ENCODE assay signal across 8 cellular contexts in the genomic region with DNA sequence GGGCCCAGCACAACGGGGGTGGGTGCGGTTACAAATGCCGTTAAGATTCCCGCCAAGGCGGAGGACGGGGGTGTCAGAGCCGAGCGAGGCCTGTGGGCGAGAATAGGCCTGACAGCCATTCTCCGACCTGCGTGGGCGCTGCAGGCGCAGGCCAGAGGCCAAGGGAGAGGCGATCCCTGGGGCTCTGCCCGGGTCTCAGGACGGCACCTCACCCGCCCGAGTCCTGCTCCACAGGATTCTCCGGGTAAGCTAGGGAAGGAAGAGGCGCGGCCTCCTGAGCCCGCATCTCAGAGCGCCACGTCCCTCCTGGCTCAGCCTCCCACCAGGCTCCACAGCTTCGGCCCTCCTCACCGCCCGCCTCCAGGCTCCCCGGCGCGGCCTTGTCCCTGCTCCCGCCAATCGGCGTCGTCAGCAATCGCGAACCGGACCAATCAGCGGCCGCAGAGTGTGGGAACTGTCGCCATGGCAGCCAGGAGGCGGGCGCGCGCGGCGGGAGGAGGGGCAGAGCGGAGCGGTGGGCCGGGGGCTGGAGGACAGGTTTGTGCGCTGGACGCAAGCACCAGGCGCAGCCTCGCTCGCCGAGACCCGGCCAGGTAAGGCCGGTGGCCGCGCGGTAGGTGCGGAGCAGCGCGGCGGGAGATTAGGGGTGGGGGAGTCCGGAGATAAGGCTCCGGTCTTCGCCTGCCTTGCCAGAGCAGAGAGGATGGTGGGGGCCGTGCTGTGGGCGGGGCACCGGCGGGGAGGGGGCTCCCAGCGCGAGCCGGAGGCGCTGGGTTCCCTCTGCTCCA. TPM values are rescaled to one million over a fixed set of nuclear protein-coding genes. Genes with fewer than 3 reads are reported as not detected.
DNase-seq lines count a peak whose midpoint lies in the region; TF ChIP-seq lines count a peak whose summit lies in the region.

Gene NUCB2, plus strand, starts transcription at position 504 of the 788 bp plus-strand sequence. CDS start 18,585 bp downstream, outside the sequence.

- H2BK12ac ChIP-seq in H9 (ENCODE audit: insufficient read length, low read depth, low read length), result no peak within 1 kb of the TSS

- H3K4me3 ChIP-seq in MG63, result peak within 1 kb of the TSS; percentile 90
- peak within 1 kb of the TSS; percentile 85 for H3K4me3 ChIP-seq in fibroblast of the aortic adventitia (ENCODE audit: low read depth, low read length)

- DNase-seq in ELR (ENCODE audit: low read depth), result peak; percentile 97
- DNase-seq in H9, result peak; percentile 98
- DNase-seq in MG63, result peak; percentile 94
- peak; percentile 35 for DNase-seq in SHP77 treated with DMSO at 0.1 percent for 48 hours (lab: John Stamatoyannopoulos, UW)
- DNase-seq in activated effector memory CD4-positive, alpha-beta T cell treated with anti-CD3 and anti-CD28 coated beads, Interleukin-2, amount 50 U/mL, for 16 hours, result peak; percentile 98
- DNase-seq in fibroblast of the aortic adventitia (ENCODE audit: low read depth), result peak; percentile 93

- no peaks in the 10 kb centered on the region for H4K20me1 ChIP-seq in H9 (ENCODE audit: control insufficient read depth, insufficient read depth, insufficient read length)

- no peak within 1 kb of the TSS for H2AK5ac ChIP-seq in H9 (ENCODE audit: insufficient read length, low read length)

- no peak within 1 kb of the TSS for H2BK15ac ChIP-seq in H9 (ENCODE audit: low read depth, low read length)

- no peak within 1 kb of the TSS for H3K4ac ChIP-seq in H9 (ENCODE audit: low read depth, low read length)

- no peak within 1 kb of the TSS for H4K8ac ChIP-seq in H9 (replicated peaks; ENCODE audit: insufficient read length, low read depth, low read length)

- H3K27ac ChIP-seq in H9 (ENCODE audit: insufficient read length, low read depth, low read length), result no peak within 1 kb of the TSS

- no peak within 1 kb of the TSS for H2BK20ac ChIP-seq in H9 (ENCODE audit: low read depth, low read length, poor library complexity, severe bottlenecking)

- H3K9me3 Mint-ChIP-seq in H9 (no peaks in the 10 kb centered on the region), nephron (no peaks in the 10 kb centered on the region)
- no peaks in the 10 kb centered on the region for H3K9me3 Mint-ChIP-seq in stimulated activated naive CD8-positive, alpha-beta T cell treated with anti-CD3 and anti-CD28 coated beads, Interleukin-15, Interleukin-2, amounts not matched to agents 100 ng/mL and 50 ng/mL, for 24 hours

- H4K5ac ChIP-seq in H9 (ENCODE audit: insufficient read length, low read depth, low read length), result no peak within 1 kb of the TSS

- no peaks in the 10 kb centered on the region for H3K9me3 ChIP-seq in H9 (ENCODE audit: control insufficient read depth, low read depth, low read length)
- H3K9me3 ChIP-seq in MG63, result no peaks in the 10 kb centered on the region

- peak within 1 kb of the TSS; percentile 61 for H3K9ac ChIP-seq in H9 (ENCODE audit: extremely low read depth, insufficient read length, low read length)

- peak within 1 kb of the TSS; percentile 82 for H3K4me2 ChIP-seq in H9 (ENCODE audit: insufficient read depth, insufficient read length, low read length)

- H3K36me3 ChIP-seq in MG63, result no peaks in the 10 kb centered on the region

- no peak within 1 kb of the TSS for H4K91ac ChIP-seq in H9 (ENCODE audit: insufficient read length, low read depth, low read length)

- no peak for TF ChIP-seq CTCF in H9 (conservative IDR thresholded peaks at IDR 0.05)
- TF ChIP-seq CTCF in fibroblast of the aortic adventitia (IDR thresholded peaks at IDR 0.05; ENCODE audit: insufficient read depth, low read length), result no peak
- TF ChIP-seq CTCF in nephron (IDR thresholded peaks at IDR 0.05; ENCODE audit: unreplicated experiment in 3 of 3), result no peak

- no peaks in the 10 kb centered on the region for H3K79me2 ChIP-seq in H9 (ENCODE audit: insufficient read depth, low read length)

- H3K27me3 Mint-ChIP-seq in H9 (ENCODE audit: low read depth) (peaks cover 26% of the 10 kb centered on the region), nephron (ENCODE audit: low read depth) (no peaks in the 10 kb centered on the region)
- H3K27me3 Mint-ChIP-seq in stimulated activated naive CD8-positive, alpha-beta T cell treated with anti-CD3 and anti-CD28 coated beads, Interleukin-15, Interleukin-2, amounts not matched to agents 100 ng/mL and 50 ng/mL, for 24 hours, result no peaks in the 10 kb centered on the region

- no peaks in the 10 kb centered on the region for H3K36me3 Mint-ChIP-seq in H9 (ENCODE audit: insufficient read depth in 1 of 3, low read depth in 3 of 3)
- H3K36me3 Mint-ChIP-seq in nephron (ENCODE audit: low read depth), result no peaks in the 10 kb centered on the region
- no peaks in the 10 kb centered on the region for H3K36me3 Mint-ChIP-seq in stimulated activated naive CD8-positive, alpha-beta T cell treated with anti-CD3 and anti-CD28 coated beads, Interleukin-15, Interleukin-2, amounts not matched to agents 100 ng/mL and 50 ng/mL, for 24 hours (ENCODE audit: low read depth)

- H3K4me1 Mint-ChIP-seq in H9, result peaks cover 6 to 10% of the 10 kb centered on the region in 2 experiments
- peaks cover 19% of the 10 kb centered on the region for H3K4me1 Mint-ChIP-seq in nephron
- H3K4me1 Mint-ChIP-seq in stimulated activated naive CD8-positive, alpha-beta T cell treated with anti-CD3 and anti-CD28 coated beads, Interleukin-15, Interleukin-2, amounts not matched to agents 100 ng/mL and 50 ng/mL, for 24 hours (ENCODE audit: low read depth), result peaks cover 44% of the 10 kb centered on the region

- H2AFZ ChIP-seq in H9 (ENCODE audit: low read length), result no peak within 1 kb of the TSS

- H3K79me1 ChIP-seq in H9 (ENCODE audit: insufficient read depth, low read depth, low read length, poor library complexity, severe bottlenecking), result no peaks in the 10 kb centered on the region

- no peak within 1 kb of the TSS for H3K56ac ChIP-seq in H9 (ENCODE audit: insufficient read length, low read depth, low read length)

- H3K4me1 ChIP-seq in H9 (ENCODE audit: insufficient read depth, low read length), result no peaks in the 10 kb centered on the region

- no CpG with 5 or more reads among the region's 75 CpGs for WGBS in H9 (ENCODE audit: extremely low coverage, insufficient read length, low lambda C conversion rate)

- H3K23ac ChIP-seq in H9 (ENCODE audit: insufficient read length, low read depth, low read length), result no peak within 1 kb of the TSS

- H3K14ac ChIP-seq in H9 (ENCODE audit: insufficient read depth, low read length), result peak within 1 kb of the TSS; percentile 63

- no peak within 1 kb of the TSS for H2BK5ac ChIP-seq in H9 (ENCODE audit: insufficient read length, low read length)

- peak within 1 kb of the TSS; percentile 87 to 89 for H3K4me3 Mint-ChIP-seq in H9
- peak within 1 kb of the TSS; percentile 75 to 92 (median 80) for H3K4me3 Mint-ChIP-seq in nephron
- peak within 1 kb of the TSS; percentile 93 for H3K4me3 Mint-ChIP-seq in stimulated activated naive CD8-positive, alpha-beta T cell treated with anti-CD3 and anti-CD28 coated beads, Interleukin-15, Interleukin-2, amounts not matched to agents 100 ng/mL and 50 ng/mL, for 24 hours

- H3K27me3 ChIP-seq in H9 (ENCODE audit: insufficient read depth, low read length) (no peaks in the 10 kb centered on the region), MG63 (no peaks in the 10 kb centered on the region)

- H3K18ac ChIP-seq in H9 (ENCODE audit: insufficient read length, low read depth, low read length), result peak within 1 kb of the TSS; percentile 63

- peaks cover 5% of the 10 kb centered on the region for H3K23me2 ChIP-seq in H9 (ENCODE audit: insufficient read length, low read depth, low read length, poor library complexity, severe bottlenecking)

- H3K27ac Mint-ChIP-seq in H9 (peak within 1 kb of the TSS; percentile 39 to 87 (median 77); a peak in 4 of 7 replicates), nephron (peak within 1 kb of the TSS; percentile 42 to 91 (median 89))
- H3K27ac Mint-ChIP-seq in stimulated activated naive CD8-positive, alpha-beta T cell treated with anti-CD3 and anti-CD28 coated beads, Interleukin-15, Interleukin-2, amounts not matched to agents 100 ng/mL and 50 ng/mL, for 24 hours, result peak within 1 kb of the TSS; percentile 98

- no peak within 1 kb of the TSS for H3T11ph ChIP-seq in H9 (ENCODE audit: low read length)

- no peak within 1 kb of the TSS for H2BK120ac ChIP-seq in H9 (ENCODE audit: low read depth, low read length, poor library complexity, severe bottlenecking)

RNA-seq across cellular contexts. Expression of gene NUCB2, which starts in this region (rescaled TPM):
- total RNA-seq in H9 (2021), result 29.1 and 33.0 TPM in 2 replicates
- 24.3 and 117 TPM in 2 replicates for total RNA-seq in MG63 (2014; rRNA removed; shearing (Covaris generic); ENCODE audit: low replicate concordance)
- 149 and 327 TPM in 2 replicates for total RNA-seq in fibroblast of the aortic adventitia (ENCODE audit: low replicate concordance)

Comparison
In these comparisons a context has a peak if more than half of its experiments do, and no peak if none do; other contexts are left out.
1. DNase-seq: peak in every context shown above with its lines; median percentile 98 in H9; 98 in activated effector memory CD4-positive, alpha-beta T cell treated with anti-CD3 and anti-CD28 coated beads, Interleukin-2, amount 50 U/mL, for 16 hours; 97 in ELR; 94 in MG63; 93 in fibroblast of the aortic adventitia; 35 in SHP77 treated with DMSO at 0.1 percent for 48 hours.